In genomic region chr1:156882543-156882942, GRCh38 we compare ENCODE assay signal across 2 cellular contexts.
TF ChIP-seq lines count a peak whose summit lies in the region.

No MANE protein-coding gene starts in this region.

TF ChIP-seq in SK-N-SH, 30 proteins besides CTCF, POLR2A, EP300 and RAD21:
- TF ChIP-seq GATA2 (CRISPR knock-in tag; IDR thresholded peaks at IDR 0.05), result peak; percentile 62
- TF ChIP-seq USF2 (IDR thresholded peaks at IDR 0.05; ENCODE audit: borderline replicate concordance, low read depth, low read length), result no peak
- no peak for TF ChIP-seq IRF3 (IDR thresholded peaks at IDR 0.05; ENCODE audit: low read depth, low read length)
- no peak for TF ChIP-seq RXRA (IDR thresholded peaks at IDR 0.05; ENCODE audit: borderline replicate concordance, low read depth)
- TF ChIP-seq USF1 (IDR thresholded peaks at IDR 0.05; ENCODE audit: borderline replicate concordance, low read depth), result no peak
- TF ChIP-seq FOXM1 (IDR thresholded peaks at IDR 0.05; ENCODE audit: low read depth), result no peak
- no peak for TF ChIP-seq ELF1 (IDR thresholded peaks at IDR 0.05)

TF ChIP-seq in SK-N-SH treated with all-trans-retinoic acid at 6 μM for 48 hours, 23 proteins besides CTCF, POLR2A, EP300 and RAD21:
- no peak for TF ChIP-seq SNAI2 (CRISPR knock-in tag; IDR thresholded peaks at IDR 0.05)
- TF ChIP-seq ARNTL (CRISPR knock-in tag; IDR thresholded peaks at IDR 0.05; ENCODE audit: borderline replicate concordance, low read depth), result no peak
- TF ChIP-seq TCF4 (CRISPR knock-in tag; IDR thresholded peaks at IDR 0.05; ENCODE audit: borderline replicate concordance), result no peak
- no peak for TF ChIP-seq ISL1 (CRISPR knock-in tag; IDR thresholded peaks at IDR 0.05)
- no peak for TF ChIP-seq CSRNP3 (CRISPR knock-in tag; IDR thresholded peaks at IDR 0.05)
- TF ChIP-seq ESRRG (CRISPR knock-in tag; IDR thresholded peaks at IDR 0.05), result no peak
- no peak for TF ChIP-seq ZFP30 (CRISPR knock-in tag; IDR thresholded peaks at IDR 0.05)
- TF ChIP-seq POU6F1 (CRISPR knock-in tag; IDR thresholded peaks at IDR 0.05; ENCODE audit: borderline replicate concordance, low read depth), result no peak
- TF ChIP-seq TSHZ2 (CRISPR knock-in tag; IDR thresholded peaks at IDR 0.05), result no peak
- TF ChIP-seq CREB5 (CRISPR knock-in tag; IDR thresholded peaks at IDR 0.05; ENCODE audit: low read depth), result no peak
- no peak for TF ChIP-seq OSR1 (CRISPR knock-in tag; IDR thresholded peaks at IDR 0.05)
- no peak for TF ChIP-seq RARB (CRISPR knock-in tag; IDR thresholded peaks at IDR 0.05)
- no peak for TF ChIP-seq ZNF8 (CRISPR knock-in tag; IDR thresholded peaks at IDR 0.05)
- TF ChIP-seq BACH2 (CRISPR knock-in tag; IDR thresholded peaks at IDR 0.05; ENCODE audit: borderline replicate concordance), result no peak
- no peak for TF ChIP-seq PATZ1 (CRISPR knock-in tag; IDR thresholded peaks at IDR 0.05; ENCODE audit: borderline replicate concordance)
- no peak for TF ChIP-seq ZFP3 (CRISPR knock-in tag; IDR thresholded peaks at IDR 0.05)
- no peak for TF ChIP-seq PPARA (CRISPR knock-in tag; IDR thresholded peaks at IDR 0.05; ENCODE audit: borderline replicate concordance)
- TF ChIP-seq CSDC2 (CRISPR knock-in tag; IDR thresholded peaks at IDR 0.05), result no peak
- TF ChIP-seq ZNF70 (CRISPR knock-in tag; IDR thresholded peaks at IDR 0.05), result no peak
